8 cellular contexts compared by ENCODE assay signal in the genomic region with DNA sequence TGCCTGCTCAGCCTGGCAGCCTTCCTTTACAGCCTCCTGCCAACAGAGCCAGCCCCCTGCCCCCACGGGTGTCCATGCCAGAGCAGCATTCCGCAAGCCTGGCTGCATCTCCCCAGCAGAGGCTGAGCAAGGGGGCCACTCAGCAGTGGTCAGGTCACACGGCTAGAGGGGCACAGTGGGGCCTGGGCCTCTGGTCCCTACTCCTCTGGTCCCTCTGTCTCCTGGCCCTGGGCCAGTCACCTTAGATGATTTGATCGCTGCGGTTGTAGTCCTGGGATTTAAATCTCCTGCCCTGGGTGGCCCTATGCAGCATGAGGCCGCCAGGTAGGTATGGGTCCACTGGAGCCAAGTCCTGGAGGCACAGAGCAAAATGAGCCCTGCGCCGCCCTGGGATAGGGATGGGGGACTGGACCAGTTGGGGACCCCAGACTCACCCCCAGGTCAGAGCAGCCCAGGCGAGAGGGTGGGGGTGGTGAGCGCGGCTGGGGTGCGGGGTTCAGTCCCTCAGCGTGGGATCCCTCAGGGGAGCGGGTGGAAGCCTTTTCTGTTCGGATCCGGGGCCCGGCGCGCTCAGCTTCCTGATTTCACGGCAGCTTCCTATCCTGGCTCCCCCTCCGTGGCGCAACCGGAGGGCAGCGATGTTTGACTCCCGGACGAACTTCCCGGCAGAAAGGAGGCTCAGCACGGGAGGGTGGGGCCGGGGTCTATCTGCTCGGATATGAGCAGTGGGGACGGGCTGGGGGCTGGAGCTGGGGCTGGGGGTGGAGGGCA. TPM values are rescaled to one million over a fixed set of nuclear protein-coding genes. Genes with fewer than 3 reads are reported as not detected.
DNase-seq lines count a peak whose midpoint lies in the region; ATAC-seq and TF ChIP-seq lines count a peak whose summit lies in the region.

ZBTB47 (plus strand) TSS at position 138 of the 771 bp plus-strand sequence. CDS start 4,659 bp downstream, outside the sequence.

- peak within 1 kb of the TSS; percentile 85 to 90 for H3K27ac ChIP-seq in prostate gland

- TF ChIP-seq POLR2A in prostate gland (IDR thresholded peaks at IDR 0.05) = no peak

- H3K4me1 ChIP-seq in prostate gland (replicated peaks) = no peaks in the 10 kb centered on the region

- peak within 1 kb of the TSS; percentile 64 to 68 for H3K4me3 ChIP-seq in prostate gland

- ATAC-seq in GM21381 (IDR thresholded peaks at IDR 0.05; ENCODE audit: unreplicated experiment) = no peak

- peak; percentile 55 for DNase-seq in DMS 273 (lab: John Stamatoyannopoulos, UW; ENCODE audit: unreplicated experiment)
- DNase-seq in DMS 273 treated with DMSO at 0.1 percent for 48 hours (lab: John Stamatoyannopoulos, UW) = no peak
- DNase-seq in M059J (ENCODE audit: low read depth) = peak; percentile 50
- DNase-seq in astrocyte of the hippocampus (ENCODE audit: low read depth, low spot score) = peak; percentile 66
- DNase-seq in hippocampal formation (lab: John Stamatoyannopoulos, UW) = peak; percentile 36 to 66
- DNase-seq in prostate gland (ENCODE audit: low spot score) = no peak
- no peak for DNase-seq in SK-N-DZ (ENCODE audit: low spot score)

- no peaks in the 10 kb centered on the region for H3K9me3 ChIP-seq in prostate gland

- no peaks in the 10 kb centered on the region for H3K36me3 ChIP-seq in prostate gland

- no peaks in the 10 kb centered on the region for H3K27me3 ChIP-seq in prostate gland (replicated peaks; ENCODE audit: insufficient read depth)

- no peak for TF ChIP-seq CTCF in prostate gland (IDR thresholded peaks at IDR 0.05)

- intact Hi-C loops in prostate gland (cut with DNase I) = loop anchor here (2.0 kb wide), 2 partner anchors 53 to 93 kb away; partner anchors contain the start of gene NKTR

- under 1% methylated on average over 27 of the region's 31 CpGs for WGBS in prostate gland

RNA-seq across cellular contexts. Expression of gene ZBTB47, which starts in this region (rescaled TPM):
- total RNA-seq in M059J (2014; rRNA removed; shearing (Covaris generic)) = 5.0 and 5.5 TPM in 2 replicates
- 10 to 100 TPM; 22.1 to 38.0 TPM for total RNA-seq in prostate gland
- polyA plus RNA-seq in SK-N-DZ (2014; cell fraction: cytosol; rRNA removed) = 3.1 and 4.7 TPM in 2 replicates
- polyA plus RNA-seq in SK-N-DZ (2014; cell fraction: nucleus; rRNA removed) = 5.1 and 5.3 TPM in 2 replicates

Comparison
In these comparisons a context has a peak if more than half of its experiments do, and no peak if none do; other contexts are left out.
1. DNase-seq: peak in DMS 273 (single experiment), M059J (single experiment), astrocyte of the hippocampus (single experiment) and hippocampal formation (2 of 2); none in DMS 273 treated with DMSO at 0.1 percent for 48 hours (single experiment), prostate gland (single experiment) and SK-N-DZ (single experiment).